9 cellular contexts compared by ENCODE assay signal in the genomic region with DNA sequence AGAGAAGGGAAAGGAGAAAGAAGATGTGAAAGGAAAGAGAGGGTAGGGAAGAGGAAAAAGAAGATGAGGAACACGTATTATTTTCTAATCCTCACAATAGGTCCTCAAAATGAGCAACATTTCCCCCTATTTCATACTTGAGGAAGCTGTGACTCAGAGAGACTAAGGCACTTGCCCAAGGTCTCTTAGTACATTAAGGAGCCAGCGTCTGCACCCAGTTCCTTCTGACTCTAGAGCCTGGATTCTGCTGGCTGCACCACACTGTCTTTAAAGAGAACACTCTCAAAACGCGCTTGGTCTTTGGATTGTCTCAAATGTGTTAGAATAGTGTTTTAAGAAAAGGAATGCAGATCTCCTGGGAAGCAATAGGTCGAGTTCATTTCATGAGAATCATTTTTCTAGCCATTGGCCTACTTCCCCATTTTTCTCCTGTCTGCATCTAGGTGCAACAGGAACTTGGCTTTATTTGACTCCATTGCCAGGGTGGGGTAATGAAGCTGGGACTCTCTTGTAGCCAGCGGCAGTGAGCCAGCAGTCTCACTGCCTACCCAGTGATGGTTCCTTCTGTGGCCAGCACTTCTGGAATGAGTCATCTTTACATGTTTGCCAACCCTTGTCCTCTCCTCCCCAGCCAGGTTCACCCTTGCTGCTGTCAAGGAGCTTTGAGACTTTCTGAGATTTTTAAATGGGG.
DNase-seq lines count a peak whose midpoint lies in the region; ATAC-seq and TF ChIP-seq lines count a peak whose summit lies in the region.
"Had no signal": no experiment of that assay in that cellular context is flagged by ENCODE, and none has a peak within 500 bp of the region (broad histone marks: within the 10 kb centered on the region; RNA-seq: fewer than 3 reads in every experiment).

No MANE protein-coding gene starts in this region.

- DNase-seq in activated T-cell treated with anti-CD3 and anti-CD28 coated beads, Interleukin-2, amount 50 U/mL, for 24 hours = no peak
- no peak for DNase-seq in activated T-cell treated with anti-CD3 and anti-CD28 coated beads for 4 hours
- peak; percentile 92 for DNase-seq in MV-4-11 (lab: John Stamatoyannopoulos, UW)
- DNase-seq in epithelial cell of esophagus (ENCODE audit: low read depth) = peak; percentile 59
- DNase-seq in activated effector memory CD4-positive, alpha-beta T cell treated with Interleukin-2 at 50 U/mL for 16 hours = no peak
- DNase-seq in mesothelial cell of epicardium (ENCODE audit: low spot score in 2 of 2, unreplicated experiment in 2 of 2) = no peak

- H3K27ac Mint-ChIP-seq in activated T-cell treated with anti-CD3 and anti-CD28 coated beads, Interleukin-2, amount 50 U/mL, for 24 hours = peak overlapping the region; percentile 85
- H3K27ac Mint-ChIP-seq in stimulated activated naive CD8-positive, alpha-beta T cell treated with anti-CD3 and anti-CD28 coated beads, Interleukin-15, Interleukin-2, amounts not matched to agents 100 ng/mL and 50 ng/mL, for 24 hours = peak overlapping the region; percentile 75
- no peak overlapping the region for H3K27ac Mint-ChIP-seq in mesothelial cell of epicardium

- peaks cover 91% of the 10 kb centered on the region for H3K36me3 Mint-ChIP-seq in activated T-cell treated with anti-CD3 and anti-CD28 coated beads, Interleukin-2, amount 50 U/mL, for 24 hours (ENCODE audit: low read depth)
- peaks cover 79% of the 10 kb centered on the region for H3K36me3 Mint-ChIP-seq in stimulated activated naive CD8-positive, alpha-beta T cell treated with anti-CD3 and anti-CD28 coated beads, Interleukin-15, Interleukin-2, amounts not matched to agents 100 ng/mL and 50 ng/mL, for 24 hours (ENCODE audit: low read depth)
- no peaks in the 10 kb centered on the region for H3K36me3 Mint-ChIP-seq in mesothelial cell of epicardium

- H3K9me3 Mint-ChIP-seq in activated T-cell treated with anti-CD3 and anti-CD28 coated beads, Interleukin-2, amount 50 U/mL, for 24 hours = no peaks in the 10 kb centered on the region
- H3K9me3 Mint-ChIP-seq in stimulated activated naive CD8-positive, alpha-beta T cell treated with anti-CD3 and anti-CD28 coated beads, Interleukin-15, Interleukin-2, amounts not matched to agents 100 ng/mL and 50 ng/mL, for 24 hours = no peaks in the 10 kb centered on the region
- peaks cover 11% of the 10 kb centered on the region for H3K9me3 Mint-ChIP-seq in mesothelial cell of epicardium

- no peak overlapping the region for H3K4me3 Mint-ChIP-seq in activated T-cell treated with anti-CD3 and anti-CD28 coated beads, Interleukin-2, amount 50 U/mL, for 24 hours
- H3K4me3 Mint-ChIP-seq in stimulated activated naive CD8-positive, alpha-beta T cell treated with anti-CD3 and anti-CD28 coated beads, Interleukin-15, Interleukin-2, amounts not matched to agents 100 ng/mL and 50 ng/mL, for 24 hours = no peak overlapping the region
- H3K4me3 Mint-ChIP-seq in mesothelial cell of epicardium = no peak overlapping the region

- peaks cover 50% of the 10 kb centered on the region for H3K4me1 Mint-ChIP-seq in activated T-cell treated with anti-CD3 and anti-CD28 coated beads, Interleukin-2, amount 50 U/mL, for 24 hours (ENCODE audit: low read depth)
- peaks cover 41% of the 10 kb centered on the region for H3K4me1 Mint-ChIP-seq in stimulated activated naive CD8-positive, alpha-beta T cell treated with anti-CD3 and anti-CD28 coated beads, Interleukin-15, Interleukin-2, amounts not matched to agents 100 ng/mL and 50 ng/mL, for 24 hours (ENCODE audit: low read depth)
- H3K4me1 Mint-ChIP-seq in mesothelial cell of epicardium = no peaks in the 10 kb centered on the region

- H3K27me3 Mint-ChIP-seq in activated T-cell treated with anti-CD3 and anti-CD28 coated beads, Interleukin-2, amount 50 U/mL, for 24 hours = no peaks in the 10 kb centered on the region
- no peaks in the 10 kb centered on the region for H3K27me3 Mint-ChIP-seq in stimulated activated naive CD8-positive, alpha-beta T cell treated with anti-CD3 and anti-CD28 coated beads, Interleukin-15, Interleukin-2, amounts not matched to agents 100 ng/mL and 50 ng/mL, for 24 hours
- H3K27me3 Mint-ChIP-seq in mesothelial cell of epicardium (ENCODE audit: low read depth) = peaks cover 17% of the 10 kb centered on the region

- TF ChIP-seq CTCF in epithelial cell of esophagus (IDR thresholded peaks at IDR 0.05; ENCODE audit: insufficient read depth, low read depth, low read length, missing control alignments) (no peak), mesothelial cell of epicardium (IDR thresholded peaks at IDR 0.05; ENCODE audit: unreplicated experiment) (no peak)

- no peak overlapping the region for H3K4me3 ChIP-seq in epithelial cell of esophagus (ENCODE audit: low read length)
- H3K4me3 ChIP-seq: BLaER1 had no signal

- peak; percentile 95 for ATAC-seq in HG02642 (IDR thresholded peaks at IDR 0.05; ENCODE audit: poor library complexity, unreplicated experiment)

Comparison
In these comparisons a context has a peak if more than half of its experiments do, and no peak if none do; other contexts are left out.
1. DNase-seq: peak in MV-4-11 (single experiment) and epithelial cell of esophagus (single experiment); none in activated T-cell treated with anti-CD3 and anti-CD28 coated beads, Interleukin-2, amount 50 U/mL, for 24 hours (single experiment), activated T-cell treated with anti-CD3 and anti-CD28 coated beads for 4 hours (single experiment), activated effector memory CD4-positive, alpha-beta T cell treated with Interleukin-2 at 50 U/mL for 16 hours (single experiment) and mesothelial cell of epicardium (0 of 2).